9 cellular contexts compared by ENCODE assay signal in genomic region chr18:55234366-55235093, GRCh38.
DNase-seq lines count a peak whose midpoint lies in the region; ATAC-seq and TF ChIP-seq lines count a peak whose summit lies in the region.
"Had no signal": no experiment of that assay in that cellular context is flagged by ENCODE, and none has a peak within 500 bp of the region (broad histone marks: within the 10 kb centered on the region; RNA-seq: fewer than 3 reads in every experiment).

No MANE protein-coding gene starts in this region.

- peak overlapping the region; percentile 73 for H3K4me3 Mint-ChIP-seq in Calu3 (ENCODE audit: low read depth, unreplicated experiment)
- no peak overlapping the region for H3K4me3 Mint-ChIP-seq in activated CD8-positive, alpha-beta memory T cell treated with anti-CD3 and anti-CD28 coated beads, Interleukin-2, amount 10 ng/mL, durations not matched to agents 7 days and 5 days
- H3K4me3 Mint-ChIP-seq in natural killer cell, result no peak overlapping the region
- H3K4me3 Mint-ChIP-seq: T-helper 1 cell treated with Interleukin-12 subunit alpha and Interleukin-12 subunit beta and Interleukin-4 antibody, amounts not matched to agents 30 μg/mL and 1 μg/mL, for 36 hours had no signal

- WGBS in esophagus squamous epithelium, 2 donors, result 34 to 40% methylated on average over 17 to 18 of the region's 21 CpGs

- H3K4me1 Mint-ChIP-seq in Calu3 (ENCODE audit: low read depth, unreplicated experiment) (peaks cover 9% of the 10 kb centered on the region), natural killer cell (peaks cover 0 to 5% of the 10 kb centered on the region in 2 donors)
- H3K4me1 Mint-ChIP-seq in activated CD8-positive, alpha-beta memory T cell treated with anti-CD3 and anti-CD28 coated beads, Interleukin-2, amount 10 ng/mL, durations not matched to agents 7 days and 5 days, result peaks cover 3% of the 10 kb centered on the region

- H3K27ac Mint-ChIP-seq in Calu3 (ENCODE audit: unreplicated experiment) (peak overlapping the region; percentile 82), natural killer cell (no peak overlapping the region)
- H3K27ac Mint-ChIP-seq in activated CD8-positive, alpha-beta memory T cell treated with anti-CD3 and anti-CD28 coated beads, Interleukin-2, amount 10 ng/mL, durations not matched to agents 7 days and 5 days, result no peak overlapping the region
- H3K27ac Mint-ChIP-seq: T-helper 1 cell treated with Interleukin-12 subunit alpha and Interleukin-12 subunit beta and Interleukin-4 antibody, amounts not matched to agents 30 μg/mL and 1 μg/mL, for 36 hours had no signal

- no peak overlapping the region for H3K4me3 ChIP-seq in esophagus squamous epithelium

- TF ChIP-seq CTCF in Calu3 (IDR thresholded peaks at IDR 0.05; ENCODE audit: unreplicated experiment), result peak; percentile 92
- TF ChIP-seq CTCF in esophagus squamous epithelium (IDR thresholded peaks at IDR 0.05), result peak; percentile 43 to 79 (median 70)
- TF ChIP-seq CTCF in natural killer cell (IDR thresholded peaks at IDR 0.05), result peak; percentile 65

- no peak for TF ChIP-seq POLR2A in esophagus squamous epithelium (IDR thresholded peaks at IDR 0.05)

- peaks cover 0 to 19% (median 2%) of the 10 kb centered on the region in 3 donors for H3K4me1 ChIP-seq in esophagus squamous epithelium

- ATAC-seq in GM21381 (IDR thresholded peaks at IDR 0.05; ENCODE audit: unreplicated experiment), result peak; percentile 75
- peak; percentile 67 for ATAC-seq in activated CD8-positive, alpha-beta memory T cell treated with anti-CD3 and anti-CD28 coated beads, Interleukin-2, amount 10 ng/mL, durations not matched to agents 7 days and 5 days
- peak; percentile 58 to 86 (median 67) for ATAC-seq in natural killer cell
- ATAC-seq in stimulated activated naive CD8-positive, alpha-beta T cell treated with anti-CD3 and anti-CD28 coated beads, Interleukin-15, Interleukin-2, amounts not matched to agents 100 U/mL and 50 U/mL, for 24 hours, result peak; percentile 40

- intact Hi-C loops in Calu3 (cut with micrococcal nuclease; ENCODE audit: unreplicated experiment), result loop anchor here (1.0 to 10.0 kb wide), 6 partner anchors 41 to 1340 kb away; no protein-coding TSS in a partner anchor
- intact Hi-C loops in esophagus squamous epithelium (cut with DNase I), result no loop called here
- intact Hi-C loops in natural killer cell (cut with micrococcal nuclease), result loop anchor here (1.0 kb wide), 1 partner anchor 1342 kb away; no protein-coding TSS in a partner anchor

- H3K27me3 ChIP-seq in esophagus squamous epithelium, result no peaks in the 10 kb centered on the region

- no TSS peak for BruUV-seq in Calu3 (replicated peaks; lab: Mats Ljungman, UMichigan)

- H3K9me3 ChIP-seq in esophagus squamous epithelium, result no peaks in the 10 kb centered on the region

- H3K36me3 Mint-ChIP-seq in Calu3 (ENCODE audit: insufficient read depth, unreplicated experiment) (no peaks in the 10 kb centered on the region), natural killer cell (no peaks in the 10 kb centered on the region)
- H3K36me3 Mint-ChIP-seq in activated CD8-positive, alpha-beta memory T cell treated with anti-CD3 and anti-CD28 coated beads, Interleukin-2, amount 10 ng/mL, durations not matched to agents 7 days and 5 days, result no peaks in the 10 kb centered on the region

- peak; percentile 85 for DNase-seq in Calu3
- DNase-seq in HPDE6-E6E7 (ENCODE audit: extremely low spot score), result peak; percentile 58
- DNase-seq in NCI-H748 treated with DMSO at 0.1 percent for 48 hours (lab: John Stamatoyannopoulos, UW), result peak; percentile 88
- peak; percentile 74 for DNase-seq in activated CD8-positive, alpha-beta memory T cell treated with anti-CD3 and anti-CD28 coated beads, Interleukin-2, amount 10 ng/mL, durations not matched to agents 7 days and 5 days
- no peak for DNase-seq in esophagus squamous epithelium (lab: John Stamatoyannopoulos, UW)
- DNase-seq in natural killer cell, result peak; percentile 46
- DNase-seq in stimulated activated naive CD8-positive, alpha-beta T cell treated with anti-CD3 and anti-CD28 coated beads, Interleukin-15, Interleukin-2, amounts not matched to agents 100 U/mL and 50 U/mL, for 24 hours, result peak; percentile 69

- H3K9me3 Mint-ChIP-seq in Calu3 (ENCODE audit: low read depth, unreplicated experiment), result no peaks in the 10 kb centered on the region
- no peaks in the 10 kb centered on the region for H3K9me3 Mint-ChIP-seq in activated CD8-positive, alpha-beta memory T cell treated with anti-CD3 and anti-CD28 coated beads, Interleukin-2, amount 10 ng/mL, durations not matched to agents 7 days and 5 days (ENCODE audit: low read depth)
- H3K9me3 Mint-ChIP-seq in natural killer cell, result no peaks in the 10 kb centered on the region
- H3K9me3 Mint-ChIP-seq: T-helper 1 cell treated with Interleukin-12 subunit alpha and Interleukin-12 subunit beta and Interleukin-4 antibody, amounts not matched to agents 30 μg/mL and 1 μg/mL, for 36 hours had no signal

- H3K27me3 Mint-ChIP-seq in Calu3 (ENCODE audit: unreplicated experiment), result no peaks in the 10 kb centered on the region
- H3K27me3 Mint-ChIP-seq in activated CD8-positive, alpha-beta memory T cell treated with anti-CD3 and anti-CD28 coated beads, Interleukin-2, amount 10 ng/mL, durations not matched to agents 7 days and 5 days, result no peaks in the 10 kb centered on the region
- no peaks in the 10 kb centered on the region for H3K27me3 Mint-ChIP-seq in natural killer cell (ENCODE audit: low read depth in 2 of 2)

- CTCF ChIA-PET in Calu3 (lab: Charles Lee), result interaction anchor here (0.6 to 1.9 kb wide), 15 partner anchors 8 to 547 kb away, joined by 3 to 9 read pairs (median 5); no protein-coding TSS in a partner anchor
- CTCF ChIA-PET in activated CD8-positive, alpha-beta memory T cell treated with anti-CD3 and anti-CD28 coated beads, Interleukin-2, amount 10 ng/mL, durations not matched to agents 7 days and 5 days (lab: Charles Lee), result interaction anchor here (0.7 to 1.7 kb wide), 8 partner anchors 9 to 1342 kb away, joined by 3 to 9 read pairs (median 4); no protein-coding TSS in a partner anchor

- H3K27ac ChIP-seq in esophagus squamous epithelium, result peak overlapping the region in 2 of 4 donors; percentile 42 to 47

- peaks cover 0 to 51% (median 3%) of the 10 kb centered on the region in 3 donors for H3K36me3 ChIP-seq in esophagus squamous epithelium
